ENCODE assay signal across 1 cellular context in the genomic region with DNA sequence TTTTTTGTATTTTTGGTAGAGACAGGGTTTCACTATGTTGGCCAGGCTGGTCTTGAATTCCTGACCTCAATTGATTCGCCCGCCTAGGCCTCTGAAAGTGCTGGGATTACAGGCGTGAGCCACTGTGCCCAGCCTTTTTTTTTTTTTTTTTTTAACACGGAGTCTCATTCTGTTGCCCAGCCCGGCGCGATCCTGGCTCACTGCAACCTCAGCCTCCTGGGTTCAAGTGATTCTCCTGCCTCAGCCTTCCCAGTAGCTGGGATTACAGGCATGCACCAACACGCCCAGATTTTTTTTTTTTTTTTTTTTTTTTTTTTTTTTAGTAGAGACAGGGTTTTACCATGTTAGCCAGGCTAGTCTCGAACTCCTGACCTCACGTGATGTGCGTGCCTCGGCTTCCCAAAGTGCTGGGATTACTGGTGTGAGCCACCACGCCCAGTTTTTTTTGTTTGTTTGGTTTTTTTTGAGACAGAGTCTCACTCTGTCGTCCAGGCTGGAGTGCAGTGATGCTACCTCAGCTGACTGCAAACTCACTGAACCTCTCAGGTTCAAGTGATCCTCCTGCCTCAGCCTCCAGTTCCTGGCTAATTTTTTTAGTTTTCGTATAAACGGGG.
A peak's percentile ranks its signal among the peaks of the same experiment; 100 is the strongest.
TF ChIP-seq lines count a peak whose summit lies in the region.

No MANE protein-coding gene starts in this region.

TF ChIP-seq in K562, 482 proteins besides CTCF, POLR2A, EP300 and RAD21:
- TF ChIP-seq ETV5 (CRISPR knock-in tag; IDR thresholded peaks at IDR 0.05; ENCODE audit: low read depth) (0 out of 2 replicates have a peak, but pooled peaks have one; percentile 4), ZNF384 (IDR thresholded peaks at IDR 0.05; ENCODE audit: low read depth, low read length) (peak; percentile 68), NRF1 (conservative IDR thresholded peaks at IDR 0.05 in 1 of 2, IDR thresholded peaks at IDR 0.05 in 1 of 2) (peak in 1 of 2 experiments; percentile 52; a peak in 2 of 4 replicates), L3MBTL2 (IDR thresholded peaks at IDR 0.05) (0 out of 2 replicates have a peak, but pooled peaks have one; percentile 13)
